Comparison of ENCODE assay signal across 9 cellular contexts in the genomic region with DNA sequence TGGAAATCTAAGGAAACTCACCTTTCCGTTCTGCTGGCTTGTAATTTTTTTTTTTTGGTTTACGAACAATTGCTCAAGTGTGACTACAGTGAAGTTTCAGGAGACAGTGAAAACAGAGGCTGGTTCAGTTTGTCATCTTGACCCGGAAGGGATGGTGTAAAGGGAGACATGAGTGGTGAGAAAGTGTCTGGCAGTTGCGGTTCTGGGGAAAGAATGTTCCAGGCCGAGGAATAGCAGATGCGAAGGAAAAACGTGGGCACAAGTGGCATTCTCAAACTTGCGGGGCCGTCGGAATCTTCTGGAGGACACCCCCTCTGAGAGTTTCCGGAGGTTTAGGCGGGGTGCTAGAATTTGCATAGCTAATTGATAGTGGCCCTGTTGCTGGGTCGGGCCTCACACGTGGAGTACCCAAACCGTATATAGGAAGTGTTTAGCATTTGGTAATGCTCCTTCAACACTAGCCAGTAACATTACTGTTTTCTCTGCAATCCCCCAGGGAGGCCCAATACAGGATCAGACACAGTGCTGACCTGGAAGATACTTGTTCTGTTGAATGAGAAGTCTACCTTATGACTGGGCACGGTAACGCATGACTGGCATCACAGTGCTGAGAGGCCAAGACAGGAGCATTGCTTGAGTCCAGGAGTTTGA. TPM values are rescaled to one million over a fixed set of nuclear protein-coding genes. Genes with fewer than 3 reads are reported as not detected.
A peak's percentile ranks its signal among the peaks of the same experiment; 100 is the strongest.
DNase-seq lines count a peak whose midpoint lies in the region; ATAC-seq and TF ChIP-seq lines count a peak whose summit lies in the region.
"Had no signal": no experiment of that assay in that cellular context is flagged by ENCODE, and none has a peak within 500 bp of the region (broad histone marks: within the 10 kb centered on the region; RNA-seq: fewer than 3 reads in every experiment).

No MANE protein-coding gene starts in this region.

- peak overlapping the region; percentile 87 for H3K4me2 ChIP-seq in BLaER1

- peak overlapping the region; percentile 49; the same call in 1 of the 2 replicates for H3K9ac ChIP-seq in BLaER1

- H3K27ac ChIP-seq in BLaER1 (peak overlapping the region; percentile 74), testis (no peak overlapping the region)

- H3K4me3 ChIP-seq in BLaER1: no peak overlapping the region
- H3K4me3 ChIP-seq in testis: no peak overlapping the region

- H3K4me1 ChIP-seq in BLaER1 (peaks cover 57% of the 10 kb centered on the region), testis (peaks cover 9% of the 10 kb centered on the region)

- WGBS in testis, 2 donors: 69 to 73% methylated on average over 17 of the region's 17 CpGs

- no peaks in the 10 kb centered on the region for H3K27me3 ChIP-seq in BLaER1
- no peaks in the 10 kb centered on the region for H3K27me3 ChIP-seq in testis

- H3K9me3 ChIP-seq in BLaER1 (no peaks in the 10 kb centered on the region), testis (no peaks in the 10 kb centered on the region)

- TF ChIP-seq POLR2A in GM18951 (IDR thresholded peaks at IDR 0.05; ENCODE audit: extremely low read depth, insufficient read depth, insufficient read length): peak; percentile 50
- TF ChIP-seq POLR2A in testis (IDR thresholded peaks at IDR 0.05): no peak

- DNase-seq in NOMO-1 (lab: John Stamatoyannopoulos, UW; ENCODE audit: unreplicated experiment in 2 of 2) (peak; percentile 85 to 86), NCI-H1930 (lab: John Stamatoyannopoulos, UW) (no peak), hepatic stellate cell (ENCODE audit: low spot score) (no peak), NCI-H446 treated with DMSO at 0.1 percent for 48 hours (lab: John Stamatoyannopoulos, UW) (no peak), testis (no peak)
- DNase-seq: NCI-H2171 had no signal

- H4K20me1 ChIP-seq in BLaER1: peaks cover 11% of the 10 kb centered on the region; the same call in 1 of the 2 replicates

- H3K36me3 ChIP-seq in BLaER1: no peaks in the 10 kb centered on the region
- no peaks in the 10 kb centered on the region for H3K36me3 ChIP-seq in testis (ENCODE audit: low read depth, missing control alignments)

- ATAC-seq in HG02852 (IDR thresholded peaks at IDR 0.05; ENCODE audit: unreplicated experiment): peak; percentile 47

- intact Hi-C loops in testis (cut with DNase I; ENCODE audit: low total_unique reads): no loop called here

- TF ChIP-seq CTCF in testis (IDR thresholded peaks at IDR 0.05): no peak

- in situ Hi-C loops in GM18951 (cut with MboI; ENCODE audit: low sequenced_read_pairs, unreplicated experiment): loop anchor here (10.0 kb wide), 1 partner anchor 207 kb away; a partner anchor contains a TSS

RNA-seq across cellular contexts. Expression of a gene that starts 2.8 kb away (rescaled TPM):
- total RNA-seq in testis: 1 to 10 TPM; 5.7 to 8.4 TPM
- 3.1 TPM for polyA plus RNA-seq in testis (ENCODE audit: insufficient read depth, low read depth, low replicate concordance)

RNA-seq across cellular contexts. Expression of a gene that starts 25.9 kb away (rescaled TPM):
- total RNA-seq in testis: 100 to 1,000 TPM; 217 to 277 TPM
- 205 TPM for polyA plus RNA-seq in testis (ENCODE audit: insufficient read depth, low read depth, low replicate concordance)

RNA-seq across cellular contexts. Expression of a gene that starts 46.4 kb away (rescaled TPM):
- total RNA-seq in testis: 1 to 10 TPM; 1.9 to 3.2 TPM
- polyA plus RNA-seq in testis (ENCODE audit: insufficient read depth, low read depth, low replicate concordance): 2.9 TPM

Comparison
In these comparisons a context has a peak if more than half of its experiments do, and no peak if none do; other contexts are left out.
1. DNase-seq: peak in NOMO-1 (2 of 2); none in NCI-H1930 (0 of 2), hepatic stellate cell (single experiment), NCI-H446 treated with DMSO at 0.1 percent for 48 hours (single experiment) and testis (single experiment).